20 cellular contexts compared by ENCODE assay signal in genomic region chr19:33241091-33241529, GRCh38. TPM values are rescaled to one million over a fixed set of nuclear protein-coding genes. Genes with fewer than 3 reads are reported as not detected.
DNase-seq lines count a peak whose midpoint lies in the region; ATAC-seq, FAIRE-seq and TF ChIP-seq lines count a peak whose summit lies in the region.
"Had no signal": no experiment of that assay in that cellular context is flagged by ENCODE, and none has a peak within 500 bp of the region (broad histone marks: within the 10 kb centered on the region; RNA-seq: fewer than 3 reads in every experiment).

No MANE protein-coding gene starts in this region.

- WGBS in GM23248 (ENCODE audit: low coverage in 1 of 2, low lambda C conversion rate in 2 of 2, missing lambda C conversion rate in 2 of 2), 2 experiments, result 70 to 75% methylated on average over 8 to 10 of the region's 11 CpGs
- WGBS in trophoblast cell (ENCODE audit: extremely low coverage, insufficient coverage, insufficient read length), result no CpG with 5 or more reads among the region's 11 CpGs

- H3K79me2 ChIP-seq in GM23248 (ENCODE audit: insufficient read depth), result no peaks in the 10 kb centered on the region
- no peaks in the 10 kb centered on the region for H3K79me2 ChIP-seq in trophoblast cell (ENCODE audit: control insufficient read depth, insufficient read depth, low read length, poor library complexity)

- ATAC-seq in left lobe of liver (peak; percentile 84), HG02840 (IDR thresholded peaks at IDR 0.05; ENCODE audit: low FRiP score, unreplicated experiment) (no peak), GM21737 (IDR thresholded peaks at IDR 0.05; ENCODE audit: unreplicated experiment) (no peak)

- H3K18ac ChIP-seq in trophoblast cell (ENCODE audit: low read length), result no peak overlapping the region

- H3K27ac ChIP-seq in GM23248 (no peak overlapping the region), trophoblast cell (ENCODE audit: low read depth, low read length) (no peak overlapping the region)
- H3K27ac ChIP-seq: ovary had no signal

- no peak overlapping the region for H3K14ac ChIP-seq in trophoblast cell (ENCODE audit: low read length)

- no peaks in the 10 kb centered on the region for H3K9me3 ChIP-seq in GM23248 (ENCODE audit: low read depth)
- peaks cover 2% of the 10 kb centered on the region for H3K9me3 ChIP-seq in trophoblast cell (ENCODE audit: insufficient read depth, low read depth, low read length)
- H3K9me3 ChIP-seq: ovary had no signal

- no peak overlapping the region for H4K12ac ChIP-seq in trophoblast cell (ENCODE audit: low read depth, low read length)

- H3K4me2 ChIP-seq in GM23248 (ENCODE audit: unreplicated experiment), result no peak overlapping the region
- H3K4me2 ChIP-seq in trophoblast cell (ENCODE audit: low read length), result no peak overlapping the region

- no peak overlapping the region for H3K4ac ChIP-seq in trophoblast cell (ENCODE audit: low read depth, low read length)

- H4K91ac ChIP-seq in trophoblast cell (ENCODE audit: low read depth, low read length), result peak overlapping the region; percentile 33

- H3K79me1 ChIP-seq in trophoblast cell (ENCODE audit: low read length), result no peaks in the 10 kb centered on the region

- peak overlapping the region; percentile 27 for H2AK5ac ChIP-seq in trophoblast cell (ENCODE audit: low read length)

- H3K4me1 ChIP-seq in GM23248 (ENCODE audit: insufficient read depth) (no peaks in the 10 kb centered on the region; the same call in 1 of the 2 replicates), trophoblast cell (ENCODE audit: control insufficient read depth in 1 of 2, insufficient read depth in 2 of 2, low read length in 2 of 2) (no peaks in the 10 kb centered on the region)

- no peak for FAIRE-seq in bronchial epithelial cell (lab: Jason Lieb, UNC)
- FAIRE-seq: HTR-8/SVneo had no signal

- H3K9me2 ChIP-seq in GM23248 (ENCODE audit: insufficient read depth), result no peaks in the 10 kb centered on the region

- no peak overlapping the region for H2BK12ac ChIP-seq in trophoblast cell (ENCODE audit: low read length)

- no peak overlapping the region for H4K8ac ChIP-seq in trophoblast cell (ENCODE audit: low read depth, low read length)

- no peaks in the 10 kb centered on the region for H4K20me1 ChIP-seq in GM23248 (ENCODE audit: insufficient read depth)

- no peaks in the 10 kb centered on the region for H3F3A ChIP-seq in GM23248 (ENCODE audit: insufficient read depth)

- no peak overlapping the region for H2AFZ ChIP-seq in GM23248
- no peak overlapping the region for H2AFZ ChIP-seq in trophoblast cell (ENCODE audit: insufficient read depth, low read length, poor library complexity)

- H2BK120ac ChIP-seq in trophoblast cell (ENCODE audit: insufficient read depth, low read length, poor library complexity), result peak overlapping the region; percentile 16

- H3K4me3 ChIP-seq in GM23248 (no peak overlapping the region), bronchial epithelial cell (ENCODE audit: low read depth, low read length) (no peak overlapping the region), trophoblast cell (ENCODE audit: low read depth, low read length) (no peak overlapping the region)
- H3K4me3 ChIP-seq: ovary had no signal

- H3K27me3 ChIP-seq in GM23248 (replicated peaks; ENCODE audit: insufficient read depth) (no peaks in the 10 kb centered on the region), bronchial epithelial cell (ENCODE audit: control insufficient read depth, insufficient read depth, low read length) (no peaks in the 10 kb centered on the region), trophoblast cell (ENCODE audit: insufficient read depth, low read length) (no peaks in the 10 kb centered on the region)
- H3K27me3 ChIP-seq: ovary had no signal

- H3K23ac ChIP-seq in trophoblast cell (ENCODE audit: low read length), result no peak overlapping the region

- TF ChIP-seq CTCF in bronchial epithelial cell (IDR thresholded peaks at IDR 0.05; ENCODE audit: insufficient read depth, low read length, severe bottlenecking), result no peak

- H3K9ac ChIP-seq in GM23248 (0 out of 2 replicates have a peak overlapping the region, but pooled peaks have one; percentile 36), trophoblast cell (ENCODE audit: low read length) (no peak overlapping the region)

- H3K36me3 ChIP-seq in GM23248 (ENCODE audit: low read depth) (no peaks in the 10 kb centered on the region), bronchial epithelial cell (ENCODE audit: control insufficient read depth, insufficient read depth, low read length) (no peaks in the 10 kb centered on the region), trophoblast cell (ENCODE audit: control insufficient read depth in 1 of 2, insufficient read depth in 2 of 2, low read length in 2 of 2) (no peaks in the 10 kb centered on the region)
- H3K36me3 ChIP-seq: ovary had no signal

- no peak overlapping the region for H2BK5ac ChIP-seq in trophoblast cell (ENCODE audit: low read depth, low read length, poor library complexity)

- in situ Hi-C loops in GM23248 (cut with MboI), result no loop called here

- DNase-seq in GM23248, result no peak
- peak; percentile 5 for DNase-seq in bronchial epithelial cell (ENCODE audit: low read depth)
- DNase-seq in left lobe of liver (ENCODE audit: low spot score), result peak; percentile 89
- DNase-seq in trophoblast cell, result no peak
- DNase-seq in cerebellar cortex (ENCODE audit: low spot score), result no peak
- DNase-seq: activated CD4-positive, CD25-positive, alpha-beta regulatory T cell; activated naive CD4-positive, alpha-beta T cell; foreskin melanocyte; NCI-H187; NCI-H69; ovary; T1000 had no signal

RNA-seq across cellular contexts. Expression of gene SLC7A10, which starts 15.5 kb away (rescaled TPM):
- not detected in 2 replicates for total RNA-seq in GM23248 (2014; rRNA removed; shearing (Covaris generic))
- not detected in 2 replicates for polyA plus RNA-seq in GM23248 (2016; fragmentation: Nextera tagmentation; extraction: Ambion mirVana)
- total RNA-seq in bronchial epithelial cell (under 0.01 TPM in 1 of 2 replicates, not detected in the other), left lobe of liver (not detected)
- 0.81 and 0.99 TPM in 2 replicates for polyA plus RNA-seq in trophoblast cell (2013)
- total RNA-seq: activated CD4-positive, alpha-beta memory T cell treated with anti-CD3 and anti-CD28 coated beads for 36 hours; CD4-positive, CD25-positive, alpha-beta regulatory T cell; ovary; right cardiac atrium; ureter had no signal
- polyA plus RNA-seq: AG04450, ovary had no signal

RNA-seq across cellular contexts. Expression of gene LRP3, which starts 47.0 kb away (rescaled TPM):
- 58.3 and 59.9 TPM in 2 replicates for total RNA-seq in GM23248 (2014; rRNA removed; shearing (Covaris generic))
- polyA plus RNA-seq in GM23248 (2016; fragmentation: Nextera tagmentation; extraction: Ambion mirVana), result 2.9 TPM in 2 replicates
- 9.0 and 10.2 TPM in 2 replicates for total RNA-seq in bronchial epithelial cell
- total RNA-seq in left lobe of liver, result 45.7 TPM
- polyA plus RNA-seq in trophoblast cell (2013), result 6.9 and 8.1 TPM in 2 replicates
- total RNA-seq: CD4-positive, CD25-positive, alpha-beta regulatory T cell had no signal
- polyA plus RNA-seq: CD4-positive, CD25-positive, alpha-beta regulatory T cell had no signal

Comparison
In these comparisons a context has a peak if more than half of its experiments do, and no peak if none do; other contexts are left out.
1. DNase-seq: peak in bronchial epithelial cell (single experiment) and left lobe of liver (single experiment); none in GM23248 (single experiment), trophoblast cell (0 of 2) and cerebellar cortex (single experiment).